8 cellular contexts compared by ENCODE assay signal in genomic region chr1:18234790-18235242, GRCh38.
DNase-seq lines count a peak whose midpoint lies in the region; ATAC-seq and TF ChIP-seq lines count a peak whose summit lies in the region.

No MANE protein-coding gene starts in this region.

- BruUV-seq in HCT116 (replicated peaks; lab: Mats Ljungman, UMichigan) = no TSS peak

- ATAC-seq in HCT116 = peak; percentile 99
- ATAC-seq in HG03520 (IDR thresholded peaks at IDR 0.05; ENCODE audit: unreplicated experiment) = no peak
- no peak for ATAC-seq in GM21737 (IDR thresholded peaks at IDR 0.05; ENCODE audit: unreplicated experiment)
- no peak for ATAC-seq in sciatic nerve

- H3K27ac ChIP-seq in HCT116 (ENCODE audit: low read depth, low read length) = no peak overlapping the region

- no peaks in the 10 kb centered on the region for H3K36me3 ChIP-seq in HCT116 (ENCODE audit: control insufficient read depth in 1 of 2, insufficient read depth in 2 of 2, low read length in 2 of 2)

- peaks cover 6 to 14% of the 10 kb centered on the region in 2 experiments; a peak in 3 of 4 replicates for H3K9me3 ChIP-seq in HCT116 (ENCODE audit: control insufficient read depth in 1 of 2, insufficient read depth in 1 of 2, low read depth in 1 of 2, low read length in 2 of 2)

- TF ChIP-seq CTCF in HCT116 (IDR thresholded peaks at IDR 0.05 in 2 of 3, conservative IDR thresholded peaks at IDR 0.05 in 1 of 3; ENCODE audit: borderline replicate concordance in 1 of 3, insufficient read depth in 1 of 3, low read depth in 2 of 3, low read length in 2 of 3) (peak; percentile 61 to 92 (median 90)), chondrocyte (IDR thresholded peaks at IDR 0.05) (peak; percentile 66), mesothelial cell of epicardium (IDR thresholded peaks at IDR 0.05; ENCODE audit: unreplicated experiment) (peak; percentile 81)

- H3K4me1 ChIP-seq in HCT116 (ENCODE audit: control insufficient read depth in 1 of 2, insufficient read depth in 2 of 2, low read length in 2 of 2) = no peaks in the 10 kb centered on the region

- no peaks in the 10 kb centered on the region for H4K20me1 ChIP-seq in HCT116 (ENCODE audit: insufficient read depth)

- no peak overlapping the region for H3K4me2 ChIP-seq in HCT116 (ENCODE audit: low read length)

- H3K79me2 ChIP-seq in HCT116 (ENCODE audit: insufficient read depth, low read length) = no peaks in the 10 kb centered on the region

- POLR2A ChIA-PET in HCT116 (lab: Charles Lee) = interaction anchor here (0.9 kb wide), 1 partner anchor 12 kb away, joined by 3 read pairs; no protein-coding TSS in a partner anchor

- intact Hi-C loops in HCT116 (cut with micrococcal nuclease) (no loop called here), sciatic nerve (cut with DNase I) (no loop called here)

- no peak overlapping the region for H3K4me3 ChIP-seq in HCT116 (replicated peaks in 1 of 2; ENCODE audit: low read depth in 1 of 2, low read length in 2 of 2)

- H3K9me3 Mint-ChIP-seq in chondrocyte (ENCODE audit: low read depth) (peaks cover 8% of the 10 kb centered on the region), mesothelial cell of epicardium (no peaks in the 10 kb centered on the region)

- H3K9me2 ChIP-seq in HCT116 (ENCODE audit: insufficient read depth) = no peaks in the 10 kb centered on the region

- H2AFZ ChIP-seq in HCT116 (ENCODE audit: low read depth, low read length, poor library complexity, severe bottlenecking) = no peak overlapping the region

- H3K4me3 Mint-ChIP-seq in chondrocyte (ENCODE audit: unreplicated experiment) (no peak overlapping the region), mesothelial cell of epicardium (no peak overlapping the region)

- RAD21 ChIA-PET in HCT116 (lab: Charles Lee; ENCODE audit: low non-redundant PET in 1 of 2, low total read pairs in 2 of 2, uncharacterized antibody in 2 of 2, unreplicated experiment in 2 of 2) = no interaction called here

- H3K36me3 Mint-ChIP-seq in chondrocyte (ENCODE audit: low read depth) = no peaks in the 10 kb centered on the region
- no peaks in the 10 kb centered on the region for H3K36me3 Mint-ChIP-seq in mesothelial cell of epicardium

- peaks cover 2% of the 10 kb centered on the region for H3K27me3 Mint-ChIP-seq in chondrocyte (ENCODE audit: low read depth)
- H3K27me3 Mint-ChIP-seq in mesothelial cell of epicardium (ENCODE audit: low read depth) = peaks cover 52% of the 10 kb centered on the region

- H3K27me3 ChIP-seq in HCT116 (ENCODE audit: insufficient read depth, low read length) = peaks cover 36% of the 10 kb centered on the region

- CTCF ChIA-PET in HCT116 (lab: Charles Lee) = interaction anchor here (0.6 to 1.6 kb wide), 22 partner anchors 8 to 347 kb away, joined by 3 to 25 read pairs (median 4); no protein-coding TSS in a partner anchor

- TF ChIP-seq RAD21 in HCT116 (IDR thresholded peaks at IDR 0.05; ENCODE audit: low read depth) = peak; percentile 50

- H3K4me1 Mint-ChIP-seq in chondrocyte (ENCODE audit: low read depth) (no peaks in the 10 kb centered on the region), mesothelial cell of epicardium (no peaks in the 10 kb centered on the region)

- no peak overlapping the region for H3K9ac ChIP-seq in HCT116 (ENCODE audit: low read length)

- H3K27ac Mint-ChIP-seq in chondrocyte (ENCODE audit: unreplicated experiment) (no peak overlapping the region), mesothelial cell of epicardium (no peak overlapping the region)

- peak; percentile 4 for DNase-seq in DMS114 treated with DMSO at 0.1 percent for 48 hours (lab: John Stamatoyannopoulos, UW; ENCODE audit: unreplicated experiment)
- peak; percentile 73 for DNase-seq in HCT116 (ENCODE audit: low read depth, low spot score)
- peak; percentile 81 for DNase-seq in NCI-H82 treated with DMSO at 0.1 percent for 48 hours (lab: John Stamatoyannopoulos, UW; ENCODE audit: unreplicated experiment)
- DNase-seq in chondrocyte (ENCODE audit: low spot score) = no peak
- no peak for DNase-seq in mesothelial cell of epicardium (ENCODE audit: low spot score in 2 of 2, unreplicated experiment in 2 of 2)
- DNase-seq in sciatic nerve (ENCODE audit: low spot score) = no peak

- TF ChIP-seq POLR2A in HCT116 (IDR thresholded peaks at IDR 0.05; ENCODE audit: borderline replicate concordance, extremely low read depth, insufficient read depth, insufficient read length) = no peak

TF ChIP-seq in HCT116, 20 proteins besides CTCF, POLR2A, EP300 and RAD21:
- TF ChIP-seq ATF3 (IDR thresholded peaks at IDR 0.05) (no peak), CBX3 (IDR thresholded peaks at IDR 0.05; ENCODE audit: low read depth) (0 out of 2 replicates have a peak, but pooled peaks have one; percentile 16)
TF ChIP-seq in HCT116: peak in this region for 1.

Comparison
In these comparisons a context has a peak if more than half of its experiments do, and no peak if none do; other contexts are left out.
1. DNase-seq: peak in DMS114 treated with DMSO at 0.1 percent for 48 hours (single experiment), HCT116 (single experiment) and NCI-H82 treated with DMSO at 0.1 percent for 48 hours (single experiment); none in chondrocyte (single experiment), mesothelial cell of epicardium (0 of 2) and sciatic nerve (single experiment).
2. Peak in every context shown above with its lines, with median percentiles within 50 percentile points of each other: CTCF ChIP-seq.